Comparison of ENCODE assay signal across 22 cellular contexts in the genomic region with DNA sequence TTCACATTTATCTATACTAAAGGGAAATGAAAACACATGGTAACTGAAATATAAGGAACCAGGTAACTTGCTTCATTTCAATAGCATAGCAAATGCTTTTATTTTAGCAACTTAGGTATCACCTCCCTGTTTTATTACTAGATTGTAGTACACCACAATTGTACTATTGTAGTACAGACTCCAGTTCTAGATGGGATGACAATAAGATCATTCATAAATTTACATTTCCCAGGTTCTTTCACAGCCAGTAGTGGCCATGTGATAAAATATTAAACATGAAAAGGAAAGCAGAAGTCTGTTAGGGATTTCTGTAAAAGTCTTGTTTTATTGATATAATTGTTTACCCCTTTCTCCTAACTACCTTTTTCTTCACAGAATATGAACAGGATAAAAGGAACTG.
DNase-seq lines count a peak whose midpoint lies in the region; ATAC-seq, FAIRE-seq and TF ChIP-seq lines count a peak whose summit lies in the region.
"Had no signal": no experiment of that assay in that cellular context is flagged by ENCODE, and none has a peak within 500 bp of the region (broad histone marks: within the 10 kb centered on the region; RNA-seq: fewer than 3 reads in every experiment).

No MANE protein-coding gene starts in this region.

- H3K4me3 ChIP-seq in adipocyte (ENCODE audit: low read length): no peak overlapping the region
- H3K4me3 ChIP-seq in transverse colon: no peak overlapping the region
- H3K4me3 ChIP-seq in aorta (ENCODE audit: low read length in 2 of 2): no peak overlapping the region
- H3K4me3 ChIP-seq: BLaER1 treated with 17β-estradiol and CSF1 and Interleukin-3, amounts not matched to agents 10 nM and 100 nM; GM23338 had no signal

- FAIRE-seq in GM19239 (lab: Jason Lieb, UNC): peak; percentile 45
- FAIRE-seq: GM12891 had no signal

- H3K27ac ChIP-seq in transverse colon: peak overlapping the region; percentile 29 to 52 (median 45)
- H3K27ac ChIP-seq in aorta (ENCODE audit: low read depth in 1 of 2, low read length in 2 of 2): no peak overlapping the region
- H3K27ac ChIP-seq: BLaER1 treated with 17β-estradiol and CSF1 and Interleukin-3, amounts not matched to agents 10 nM and 100 nM had no signal

- H3K4me3 Mint-ChIP-seq in endothelial cell (ENCODE audit: unreplicated experiment): no peak overlapping the region
- H3K4me3 Mint-ChIP-seq: CD14-positive monocyte; CD4-positive, alpha-beta T cell; CD8-positive, alpha-beta memory T cell; GM23338; H9 had no signal

- peaks cover 3% of the 10 kb centered on the region for H3K36me3 Mint-ChIP-seq in endothelial cell (ENCODE audit: low read depth, unreplicated experiment)

- no peaks in the 10 kb centered on the region for H3K9me3 Mint-ChIP-seq in endothelial cell (ENCODE audit: unreplicated experiment)
- H3K9me3 Mint-ChIP-seq: CD14-positive monocyte; CD4-positive, alpha-beta T cell; CD8-positive, alpha-beta memory T cell; GM23338; H9 had no signal

- H3K27me3 ChIP-seq in adipocyte (replicated peaks; ENCODE audit: control insufficient read depth, insufficient read depth, low read length) (no peaks in the 10 kb centered on the region), transverse colon (no peaks in the 10 kb centered on the region), aorta (ENCODE audit: control insufficient read depth in 1 of 2, insufficient read depth in 2 of 2, low read length in 1 of 2) (no peaks in the 10 kb centered on the region)
- H3K27me3 ChIP-seq: BE2C; BLaER1 treated with 17β-estradiol and CSF1 and Interleukin-3, amounts not matched to agents 10 nM and 100 nM had no signal

- ATAC-seq in left colon (peak; percentile 98), aorta (ENCODE audit: low FRiP score) (no peak)
- ATAC-seq: GM23338, HCT116 had no signal

- TF ChIP-seq POLR2A in transverse colon (IDR thresholded peaks at IDR 0.05): no peak

- no peak overlapping the region for H3K27ac Mint-ChIP-seq in endothelial cell (ENCODE audit: unreplicated experiment)
- H3K27ac Mint-ChIP-seq: CD14-positive monocyte; CD4-positive, alpha-beta T cell; CD8-positive, alpha-beta memory T cell; GM23338; H9 had no signal

- peaks cover 13% of the 10 kb centered on the region for H3K36me3 ChIP-seq in adipocyte (ENCODE audit: control insufficient read depth, insufficient read depth, low read length, severe bottlenecking)
- H3K36me3 ChIP-seq in transverse colon: peaks cover 0 to 37% (median 8%) of the 10 kb centered on the region in 4 donors
- peaks cover 0 to 8% of the 10 kb centered on the region in 2 donors for H3K36me3 ChIP-seq in aorta (ENCODE audit: control insufficient read depth in 1 of 2, insufficient read depth in 2 of 2, low read length in 1 of 2)
- H3K36me3 ChIP-seq: BE2C had no signal

- no peak for TF ChIP-seq EP300 in transverse colon (IDR thresholded peaks at IDR 0.05; ENCODE audit: low read depth)

- DNase-seq in GM19239 (ENCODE audit: insufficient read length, low spot score): no peak
- no peak for DNase-seq in adipocyte (ENCODE audit: low read depth)
- no peak for DNase-seq in left colon
- no peak for DNase-seq in transverse colon
- DNase-seq in T-helper 2 cell: no peak
- no peak for DNase-seq in endothelial cell (ENCODE audit: low spot score)
- DNase-seq in aorta: no peak
- DNase-seq in AG08396 (ENCODE audit: low spot score): no peak
- DNase-seq: BE2C; Calu3; CD4-positive, alpha-beta T cell; CD8-positive, alpha-beta memory T cell; COR-L47; DMS53; DMS79 treated with DMSO at 0.1 percent for 48 hours; GF-D8; H9 had no signal

- H3K4me1 ChIP-seq in adipocyte (ENCODE audit: control insufficient read depth, insufficient read depth, low read length): peaks cover 21% of the 10 kb centered on the region
- H3K4me1 ChIP-seq in transverse colon: peaks cover 0 to 13% (median 0%) of the 10 kb centered on the region in 4 donors
- H3K4me1 ChIP-seq in aorta (ENCODE audit: control insufficient read depth in 1 of 2, insufficient read depth in 2 of 2, low read length in 2 of 2): no peaks in the 10 kb centered on the region
- H3K4me1 ChIP-seq: BLaER1 treated with 17β-estradiol and CSF1 and Interleukin-3, amounts not matched to agents 10 nM and 100 nM had no signal

- H3K27me3 Mint-ChIP-seq in endothelial cell (ENCODE audit: unreplicated experiment): no peaks in the 10 kb centered on the region
- H3K27me3 Mint-ChIP-seq: CD4-positive, alpha-beta T cell; CD8-positive, alpha-beta memory T cell had no signal

- peak overlapping the region; percentile 33 for H3K9ac ChIP-seq in adipocyte (ENCODE audit: low read length)
- H3K9ac ChIP-seq: BLaER1 treated with 17β-estradiol and CSF1 and Interleukin-3, amounts not matched to agents 10 nM and 100 nM had no signal

- in situ Hi-C loops in transverse colon (cut with MboI; ENCODE audit: low pct_ligation_motif_present in 1 of 4, low pct_unique_long_range_greater_than_20kb in 1 of 4, low sequenced_read_pairs in 3 of 4): loop anchor here in 1 of 4 donors (25.0 kb wide), 1 partner anchor 413 kb away; no protein-coding TSS in a partner anchor

- TF ChIP-seq CTCF in transverse colon (IDR thresholded peaks at IDR 0.05) (no peak), endothelial cell (IDR thresholded peaks at IDR 0.05; ENCODE audit: unreplicated experiment) (no peak)

- no peaks in the 10 kb centered on the region for H3K4me1 Mint-ChIP-seq in endothelial cell (ENCODE audit: unreplicated experiment)
- H3K4me1 Mint-ChIP-seq: CD14-positive monocyte, GM23338, H9 had no signal

- no peaks in the 10 kb centered on the region for H3K9me3 ChIP-seq in adipocyte (ENCODE audit: control insufficient read depth, low read length)
- no peaks in the 10 kb centered on the region for H3K9me3 ChIP-seq in transverse colon
- H3K9me3 ChIP-seq in aorta (ENCODE audit: control insufficient read depth, low read length): no peaks in the 10 kb centered on the region
- H3K9me3 ChIP-seq: BE2C; BLaER1 treated with 17β-estradiol and CSF1 and Interleukin-3, amounts not matched to agents 10 nM and 100 nM had no signal

- intact Hi-C loops in left colon (cut with DNase I, micrococcal nuclease) (no loop called here), transverse colon (cut with DNase I; ENCODE audit: low total_unique reads) (no loop called here), aorta (cut with DNase I) (no loop called here)

Comparison
In these comparisons a context has a peak if more than half of its experiments do, and no peak if none do; other contexts are left out.
1. H3K27ac ChIP-seq: peak in transverse colon (4 of 4); none in aorta (0 of 2).